ENCODE assay signal across 7 cellular contexts in genomic region chr10:133377818-133378250, GRCh38. TPM values are rescaled to one million over a fixed set of nuclear protein-coding genes. Genes with fewer than 3 reads are reported as not detected.
DNase-seq lines count a peak whose midpoint lies in the region; ATAC-seq and TF ChIP-seq lines count a peak whose summit lies in the region.
"Had no signal": no experiment of that assay in that cellular context is flagged by ENCODE, and none has a peak within 500 bp of the region (broad histone marks: within the 10 kb centered on the region; RNA-seq: fewer than 3 reads in every experiment).

No MANE protein-coding gene starts in this region.

- H3K9me3 ChIP-seq in PC-3 (ENCODE audit: low read length), result no peaks in the 10 kb centered on the region

- no peaks in the 10 kb centered on the region for H3F3A ChIP-seq in PC-3 (ENCODE audit: low read length, unreplicated experiment)

- no peak overlapping the region for H3K27ac ChIP-seq in PC-3 (ENCODE audit: low read length)

- no TSS peak for BruUV-seq in PC-3 (replicated peaks; lab: Mats Ljungman, UMichigan)

- H3K27ac Mint-ChIP-seq in stimulated activated effector memory CD8-positive, alpha-beta T cell treated with anti-CD3 and anti-CD28 coated beads, Interleukin-12 subunit alpha, Interleukin-12 subunit beta, amount 100 ng/mL, for 72 hours, result no peak overlapping the region

- H3K9me3 Mint-ChIP-seq in stimulated activated effector memory CD8-positive, alpha-beta T cell treated with anti-CD3 and anti-CD28 coated beads, Interleukin-12 subunit alpha, Interleukin-12 subunit beta, amount 100 ng/mL, for 72 hours, result no peaks in the 10 kb centered on the region

- peak overlapping the region; percentile 69 for H3K4me3 Mint-ChIP-seq in stimulated activated effector memory CD8-positive, alpha-beta T cell treated with anti-CD3 and anti-CD28 coated beads, Interleukin-12 subunit alpha, Interleukin-12 subunit beta, amount 100 ng/mL, for 72 hours

- POLR2A ChIA-PET in PC-3 (lab: Charles Lee; ENCODE audit: unreplicated experiment), result no interaction called here

- H3K4me3 ChIP-seq in PC-3 (ENCODE audit: low read length) (peak overlapping the region; percentile 75), fibroblast of mammary gland (ENCODE audit: control insufficient read depth, low read depth, low read length) (peak overlapping the region; percentile 63)

- no peaks in the 10 kb centered on the region for H3K9me2 ChIP-seq in PC-3 (replicated peaks; ENCODE audit: low read length)

- peaks cover 15% of the 10 kb centered on the region for H3K4me1 Mint-ChIP-seq in stimulated activated effector memory CD8-positive, alpha-beta T cell treated with anti-CD3 and anti-CD28 coated beads, Interleukin-12 subunit alpha, Interleukin-12 subunit beta, amount 100 ng/mL, for 72 hours

- H3K4me1 ChIP-seq in PC-3 (ENCODE audit: insufficient read depth, low read length), result peaks cover 3% of the 10 kb centered on the region; the same call in 1 of the 2 replicates

- no peaks in the 10 kb centered on the region for H3K79me2 ChIP-seq in PC-3 (ENCODE audit: low read length)

- CTCF ChIA-PET in PC-3 (lab: Charles Lee), result no interaction called here

- no peaks in the 10 kb centered on the region for H3K36me3 Mint-ChIP-seq in stimulated activated effector memory CD8-positive, alpha-beta T cell treated with anti-CD3 and anti-CD28 coated beads, Interleukin-12 subunit alpha, Interleukin-12 subunit beta, amount 100 ng/mL, for 72 hours

- intact Hi-C loops in PC-3 (cut with micrococcal nuclease), result no loop called here

- no peaks in the 10 kb centered on the region for H3K36me3 ChIP-seq in PC-3 (ENCODE audit: low read depth, low read length)

- peak overlapping the region; percentile 36; the same call in 1 of the 2 replicates for H3K9ac ChIP-seq in PC-3 (ENCODE audit: low read length)

- TF ChIP-seq CTCF in PC-3 (conservative IDR thresholded peaks at IDR 0.05; ENCODE audit: low read depth, low read length), result no peak
- no peak for TF ChIP-seq CTCF in fibroblast of mammary gland (conservative IDR thresholded peaks at IDR 0.05; ENCODE audit: control insufficient read depth, insufficient read depth, low read depth, low read length)

- ATAC-seq in PC-3 (peak; percentile 3), HG03460 (IDR thresholded peaks at IDR 0.05; ENCODE audit: unreplicated experiment) (no peak), HG02870 (IDR thresholded peaks at IDR 0.05; ENCODE audit: unreplicated experiment) (no peak)
- no peak for ATAC-seq in stimulated activated effector memory CD8-positive, alpha-beta T cell treated with anti-CD3 and anti-CD28 coated beads, Interleukin-12 subunit alpha, Interleukin-12 subunit beta, amount 100 ng/mL, for 72 hours

- peak overlapping the region; percentile 88 for H2AFZ ChIP-seq in PC-3 (ENCODE audit: low read length)

- no peaks in the 10 kb centered on the region for H4K20me1 ChIP-seq in PC-3 (ENCODE audit: low read length)

- H3K4me2 ChIP-seq in PC-3 (ENCODE audit: low read length), result peak overlapping the region; percentile 97

- DNase-seq in PC-3 (no peak), fibroblast of mammary gland (ENCODE audit: low read depth) (no peak), middle frontal gyrus (ENCODE audit: extremely low spot score, low spot score) (no peak)
- DNase-seq in stimulated activated effector memory CD8-positive, alpha-beta T cell treated with anti-CD3 and anti-CD28 coated beads, Interleukin-12 subunit alpha, Interleukin-12 subunit beta, amount 100 ng/mL, for 72 hours (ENCODE audit: low spot score in 2 of 2), result no peak

- no peaks in the 10 kb centered on the region for H3K27me3 ChIP-seq in PC-3 (ENCODE audit: low read length)

RNA-seq across cellular contexts. Expression of gene PAOX, which starts 1.2 kb away (rescaled TPM):
- 3.7 and 4.1 TPM in 2 replicates for total RNA-seq in PC-3 (2014; rRNA removed)

RNA-seq across cellular contexts. Expression of gene ECHS1, which starts 4.7 kb away (rescaled TPM):
- total RNA-seq in PC-3 (2014; rRNA removed), result 114 and 120 TPM in 2 replicates

RNA-seq across cellular contexts. Expression of gene MTG1, which starts 16.1 kb away (rescaled TPM):
- 38.8 and 39.4 TPM in 2 replicates for total RNA-seq in PC-3 (2014; rRNA removed)

RNA-seq across cellular contexts. Expression of gene FUOM, which starts 20.0 kb away (rescaled TPM):
- total RNA-seq in PC-3 (2014; rRNA removed), result 33.3 and 40.0 TPM in 2 replicates

RNA-seq across cellular contexts. Expression of gene PRAP1, which starts 30.7 kb away (rescaled TPM):
- total RNA-seq in PC-3 (2014; rRNA removed), result not detected in 2 replicates
- total RNA-seq: renal cortical epithelial cell had no signal
